In the genomic region with DNA sequence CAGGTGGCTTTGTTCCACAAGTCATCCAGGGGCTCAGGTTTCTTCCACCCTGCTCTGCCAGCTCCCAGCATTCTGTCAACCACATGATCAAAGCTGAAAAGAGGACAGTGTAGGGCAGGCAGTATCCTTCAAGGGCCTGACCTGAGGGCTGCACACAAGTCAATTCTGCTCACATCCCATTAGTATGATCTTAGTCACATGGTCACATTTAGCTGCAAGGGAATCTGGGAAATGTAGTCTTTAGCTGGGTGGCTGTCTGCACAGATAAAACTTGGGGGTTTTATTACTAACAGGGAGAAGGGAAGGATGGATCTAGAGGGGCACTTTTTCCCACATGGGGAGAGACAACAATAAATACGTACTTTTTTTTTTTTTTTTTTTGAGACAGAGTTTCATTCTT, we compare ENCODE assay signal across 21 cellular contexts.
"Had no signal": no experiment of that assay in that cellular context is flagged by ENCODE, and none has a peak within 500 bp of the region (broad histone marks: within the 10 kb centered on the region; RNA-seq: fewer than 3 reads in every experiment).

No MANE protein-coding gene starts in this region.

- H3K36me3 ChIP-seq: cardiac muscle cell, gastroesophageal sphincter, pancreas, right atrium auricular region, tibial artery had no signal

- FAIRE-seq: islet of Langerhans, pancreas had no signal

- H3K4me3 ChIP-seq: body of pancreas, cardiac muscle cell, gastroesophageal sphincter, pancreas, psoas muscle, right atrium auricular region, tibial artery had no signal

- DNase-seq: activated CD4-positive, alpha-beta memory T cell treated with anti-CD3 and anti-CD28 coated beads for 36 hours; activated CD4-positive, alpha-beta T cell treated with anti-CD3 and anti-CD28 coated beads for 48 hours; activated CD4-positive, CD25-positive, alpha-beta regulatory T cell; activated gamma-delta T cell treated with Interleukin-2 at 50 U/mL for 16 hours; anterior cingulate cortex; body of pancreas; cortex of kidney; head of caudate nucleus; pancreas; psoas muscle; stimulated activated CD4-positive, alpha-beta T cell treated with anti-CD3 and anti-CD28 coated beads, Interleukin-12 subunit alpha, Interleukin-12 subunit beta, amount 100 ng/mL, for 4 hours; stimulated activated CD4-positive, alpha-beta T cell treated with anti-CD3 and anti-CD28 coated beads, Interleukin-4, amount 100 ng/mL, for 4 hours; substantia nigra; T-helper 9 cell; tibial artery had no signal

- H3K27me3 ChIP-seq: body of pancreas, cardiac muscle cell, pancreas, right atrium auricular region had no signal

- H3K9me3 ChIP-seq: body of pancreas, gastroesophageal sphincter, pancreas, psoas muscle, right atrium auricular region, tibial artery had no signal

- H3K27ac ChIP-seq: body of pancreas, cardiac muscle cell, epithelial cell of prostate, gastroesophageal sphincter, pancreas, psoas muscle, right atrium auricular region, tibial artery had no signal

- ATAC-seq: body of pancreas; gastroesophageal sphincter; natural killer cell treated with Interleukin-12 subunit alpha and Interleukin-12 subunit beta and Interleukin-15 and Interleukin-18, amount 100 ng/mL, for 72 hours; pancreas; psoas muscle had no signal

- H3K4me1 ChIP-seq: body of pancreas, gastroesophageal sphincter, pancreas, psoas muscle, right atrium auricular region, tibial artery had no signal
